22 cellular contexts compared by ENCODE assay signal in genomic region chr4:56790566-56791175, GRCh38. TPM values are rescaled to one million over a fixed set of nuclear protein-coding genes. Genes with fewer than 3 reads are reported as not detected.
"Had no signal": no experiment of that assay in that cellular context is flagged by ENCODE, and none has a peak within 500 bp of the region (broad histone marks: within the 10 kb centered on the region; RNA-seq: fewer than 3 reads in every experiment).

No MANE protein-coding gene starts in this region.

- H3K4me3 ChIP-seq: breast epithelium, heart right ventricle, mucosa of descending colon, thyroid gland had no signal

- DNase-seq: activated CD4-positive, alpha-beta memory T cell treated with anti-CD3 and anti-CD28 coated beads, Interleukin-2, amount 10 ng/mL, durations not matched to agents 7 days and 5 days; activated CD4-positive, alpha-beta T cell treated with anti-CD3 and anti-CD28 coated beads for 1 hour; activated naive CD8-positive, alpha-beta T cell treated with anti-CD3 and anti-CD28 coated beads, Interleukin-2, amount 10 ng/mL, durations not matched to agents 7 days and 5 days; activated T-cell treated with anti-CD3 and anti-CD28 coated beads, Interleukin-2, amount 50 U/mL, for 48 hours; aorta; dermis blood vessel endothelial cell; endodermal cell; erythroblast; heart right ventricle; islet precursor cell; mammary epithelial cell; mucosa of descending colon; natural killer cell; nucleus accumbens; right cardiac atrium; small intestine; thyroid gland had no signal

- H3K27ac ChIP-seq: breast epithelium, heart right ventricle, thyroid gland had no signal

- H3K4me1 ChIP-seq: breast epithelium, thyroid gland had no signal

- ATAC-seq: heart right ventricle, left lobe of liver, mucosa of descending colon, natural killer cell, right cardiac atrium had no signal

- H3K27me3 ChIP-seq: breast epithelium, heart right ventricle, thyroid gland had no signal

- FAIRE-seq: frontal cortex, small intestine had no signal

- H3K36me3 ChIP-seq: breast epithelium, heart right ventricle, thyroid gland had no signal

- H3K9me3 ChIP-seq: breast epithelium, mucosa of descending colon, thyroid gland had no signal

RNA-seq across cellular contexts. Expression of gene SPINK2, which starts 30.8 kb away (rescaled TPM):
- total RNA-seq: aorta, cerebellum, dermis blood vessel endothelial cell, frontal cortex, left lobe of liver, mammary epithelial cell, progenitor cell of endocrine pancreas had no signal
- polyA plus RNA-seq: heart right ventricle, mammary epithelial cell had no signal
